Comparison of ENCODE assay signal across 11 cellular contexts in genomic region chr2:157256621-157257020, GRCh38. TPM values are rescaled to one million over a fixed set of nuclear protein-coding genes. Genes with fewer than 3 reads are reported as not detected.
DNase-seq lines count a peak whose midpoint lies in the region; ATAC-seq and TF ChIP-seq lines count a peak whose summit lies in the region.
"Had no signal": no experiment of that assay in that cellular context is flagged by ENCODE, and none has a peak within 500 bp of the region (broad histone marks: within the 10 kb centered on the region; RNA-seq: fewer than 3 reads in every experiment).

No MANE protein-coding gene starts in this region.

- peak; percentile 96 for ATAC-seq in GM18508 (IDR thresholded peaks at IDR 0.05; ENCODE audit: insufficient read depth, unreplicated experiment)
- ATAC-seq in GM21360 (IDR thresholded peaks at IDR 0.05; ENCODE audit: unreplicated experiment): peak; percentile 99
- ATAC-seq in HG03108 (IDR thresholded peaks at IDR 0.05; ENCODE audit: unreplicated experiment): peak; percentile 96

- H3K4me3 ChIP-seq in colonic mucosa: no peak overlapping the region
- no peak overlapping the region for H3K4me3 ChIP-seq in MG63
- H3K4me3 ChIP-seq: mucosa of descending colon had no signal

- peak overlapping the region; percentile 85 for H3K27ac ChIP-seq in colonic mucosa

- no peak overlapping the region for H3K9ac ChIP-seq in colonic mucosa (ENCODE audit: low read depth in 2 of 2, low read length in 2 of 2)

- no peaks in the 10 kb centered on the region for H3K4me1 ChIP-seq in colonic mucosa

- DNase-seq in colonic mucosa (no peak), NCI-H1436 (lab: John Stamatoyannopoulos, UW) (no peak), MG63 (no peak), NCI-H146 (lab: John Stamatoyannopoulos, UW) (no peak)
- no peak for DNase-seq in stimulated activated naive CD4-positive, alpha-beta T cell (lab: John Stamatoyannopoulos, UW)
- DNase-seq: activated B cell treated with CpG ODN at 0.5 μM for 24 hours, mucosa of descending colon, NCI-H2029 had no signal

- intact Hi-C loops in colonic mucosa (cut with DNase I): no loop called here

- H3K36me3 ChIP-seq in colonic mucosa (no peaks in the 10 kb centered on the region), MG63 (no peaks in the 10 kb centered on the region; the same call in 1 of the 2 replicates)

- no peak for TF ChIP-seq CTCF in colonic mucosa (IDR thresholded peaks at IDR 0.05)

- H3K27me3 ChIP-seq in colonic mucosa (no peaks in the 10 kb centered on the region), MG63 (no peaks in the 10 kb centered on the region)

- H3K9me3 ChIP-seq in colonic mucosa: no peaks in the 10 kb centered on the region
- H3K9me3 ChIP-seq in MG63: no peaks in the 10 kb centered on the region
- H3K9me3 ChIP-seq: mucosa of descending colon had no signal

RNA-seq across cellular contexts. Expression of gene GALNT5, which starts 0.9 kb away (rescaled TPM):
- total RNA-seq in colonic mucosa: 10 to 100 TPM; 52.4 to 56.3 TPM
- 3.1 and 4.8 TPM in 2 replicates for total RNA-seq in MG63 (2014; rRNA removed; shearing (Covaris generic); ENCODE audit: low replicate concordance)
- total RNA-seq: activated B cell treated with CpG ODN at 0.5 μM for 24 hours had no signal
